ENCODE assay signal across 2 cellular contexts in the genomic region with DNA sequence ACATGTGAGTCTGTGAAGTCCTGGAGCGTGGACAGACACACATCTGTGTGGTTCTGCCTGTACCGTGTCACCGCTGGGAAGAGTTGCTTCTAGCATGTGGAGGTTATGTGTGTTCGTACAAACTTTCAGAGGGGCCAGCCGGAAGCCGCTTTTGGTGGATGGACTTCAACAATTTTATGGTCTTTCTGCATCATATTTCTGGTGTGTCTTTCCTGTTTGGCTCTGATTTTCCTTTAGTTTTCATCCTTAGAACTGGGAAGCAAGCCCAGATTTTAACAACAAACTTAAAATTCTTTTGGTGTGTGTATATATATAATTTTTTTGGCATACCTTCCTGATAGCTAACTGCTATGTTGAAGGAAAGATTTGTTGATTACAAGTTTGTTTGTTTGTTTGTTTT.
TF ChIP-seq lines count a peak whose summit lies in the region.

No MANE protein-coding gene starts in this region.

TF ChIP-seq in SK-N-SH, 30 proteins besides CTCF, POLR2A, EP300 and RAD21 (continued from another document):
- TF ChIP-seq PBX3 (IDR thresholded peaks at IDR 0.05): no peak
- peak; percentile 28; the same call in 1 of the 2 replicates for TF ChIP-seq NFIC (IDR thresholded peaks at IDR 0.05; ENCODE audit: borderline replicate concordance)
- no peak for TF ChIP-seq RXRA (IDR thresholded peaks at IDR 0.05; ENCODE audit: borderline replicate concordance, low read depth)
- TF ChIP-seq GATA2 (CRISPR knock-in tag; IDR thresholded peaks at IDR 0.05): no peak
- no peak for TF ChIP-seq FOXM1 (IDR thresholded peaks at IDR 0.05; ENCODE audit: low read depth)

TF ChIP-seq in endothelial cell of umbilical vein, 7 proteins besides CTCF, POLR2A, EP300 and RAD21 (continued from another document):
- TF ChIP-seq JUN (IDR thresholded peaks at IDR 0.05; ENCODE audit: borderline replicate concordance, insufficient read depth, insufficient read length, low read depth): no peak
